Comparison of ENCODE assay signal across 9 cellular contexts in the genomic region with DNA sequence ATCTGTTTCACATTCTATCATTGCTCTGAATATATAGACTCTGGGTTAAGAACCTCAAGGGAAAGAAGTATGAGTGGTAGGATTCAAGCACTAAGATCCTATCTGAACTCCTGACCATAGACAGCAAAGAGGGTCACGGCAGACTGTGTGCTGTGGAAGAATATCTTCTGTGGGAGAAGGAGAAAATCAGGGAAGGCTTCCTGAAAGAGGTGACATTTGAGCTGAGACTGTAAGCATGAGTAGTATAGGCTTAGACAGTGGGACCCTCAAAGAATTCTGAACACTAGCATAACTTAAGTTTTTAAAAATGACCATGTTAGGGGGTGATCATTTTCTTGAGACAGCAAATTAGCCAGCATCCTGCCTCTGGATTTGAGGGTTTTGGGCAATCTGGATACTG. TPM values are rescaled to one million over a fixed set of nuclear protein-coding genes. Genes with fewer than 3 reads are reported as not detected.
"Had no signal": no experiment of that assay in that cellular context is flagged by ENCODE, and none has a peak within 500 bp of the region (broad histone marks: within the 10 kb centered on the region; RNA-seq: fewer than 3 reads in every experiment).

No MANE protein-coding gene starts in this region.

- ATAC-seq: HepG2 had no signal

- FAIRE-seq: HepG2, HTR-8/SVneo had no signal

- H3K27ac ChIP-seq: HL-60 had no signal

- DNase-seq: IMR-90, KBM-7, KG1 had no signal

RNA-seq across cellular contexts. Expression of a gene that starts 3.9 kb away (rescaled TPM):
- total RNA-seq: HT-29, HT1080 had no signal
- polyA plus RNA-seq: IgD-negative memory B cell had no signal
